ENCODE assay signal across 15 cellular contexts in the genomic region with DNA sequence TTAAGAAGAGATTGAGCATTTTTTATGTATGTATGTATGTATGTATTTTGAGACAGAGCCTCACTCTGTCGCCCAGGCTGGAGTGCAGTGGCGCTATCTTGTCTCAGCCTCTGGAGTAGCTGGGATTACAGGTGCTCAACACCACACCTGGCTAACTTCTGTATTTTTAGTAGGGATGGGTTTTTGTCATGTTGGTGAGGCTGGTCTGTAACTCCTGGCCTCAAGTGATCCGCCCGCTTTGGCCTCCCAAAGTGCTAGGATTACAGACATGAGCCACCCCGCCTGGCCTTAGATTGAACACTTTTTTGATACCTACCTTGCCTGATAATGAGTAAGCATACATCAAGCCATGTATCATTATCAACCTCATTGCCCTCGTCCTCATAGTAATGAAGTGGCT. TPM values are rescaled to one million over a fixed set of nuclear protein-coding genes. Genes with fewer than 3 reads are reported as not detected.
DNase-seq lines count a peak whose midpoint lies in the region; ATAC-seq, FAIRE-seq and TF ChIP-seq lines count a peak whose summit lies in the region.
"Had no signal": no experiment of that assay in that cellular context is flagged by ENCODE, and none has a peak within 500 bp of the region (broad histone marks: within the 10 kb centered on the region; RNA-seq: fewer than 3 reads in every experiment).

No MANE protein-coding gene starts in this region.

- H3K9ac ChIP-seq in HUES64 (ENCODE audit: low read depth, low read length): no peak overlapping the region
- no peak overlapping the region for H3K9ac ChIP-seq in astrocyte (ENCODE audit: low read length)

- ATAC-seq in natural killer cell treated with Interleukin-12 subunit alpha and Interleukin-12 subunit beta and Interleukin-15 and Interleukin-18, amount 100 ng/mL, for 72 hours: no peak
- ATAC-seq in left ventricle myocardium superior: no peak

- no peak overlapping the region for H3K27ac ChIP-seq in HUES64 (ENCODE audit: low read depth, low read length)
- no peak overlapping the region for H3K27ac ChIP-seq in astrocyte (ENCODE audit: low read depth, low read length)
- H3K27ac ChIP-seq: SJSA1 had no signal

- H3K4me3 Mint-ChIP-seq in T-helper 2 cell treated with Interferon-gamma antibody and Interleukin-4, amounts not matched to agents 5 μg/mL and 100 μg/mL, for 36 hours: peak overlapping the region; percentile 99
- H3K4me3 Mint-ChIP-seq in astrocyte (ENCODE audit: unreplicated experiment): peak overlapping the region; percentile 74
- H3K4me3 Mint-ChIP-seq in natural killer cell treated with Interleukin-12 subunit alpha and Interleukin-12 subunit beta and Interleukin-15 and Interleukin-18, amount 100 ng/mL, for 72 hours: peak overlapping the region; percentile 45

- H3K4me3 ChIP-seq in HUES64 (ENCODE audit: low read length): peak overlapping the region; percentile 74; the same call in 1 of the 2 replicates
- no peak overlapping the region for H3K4me3 ChIP-seq in astrocyte (ENCODE audit: insufficient read depth, low read depth, low read length)
- H3K4me3 ChIP-seq: SJSA1 had no signal

- H2AFZ ChIP-seq in astrocyte (ENCODE audit: low read depth, low read length): no peak overlapping the region

- H3K36me3 Mint-ChIP-seq in T-helper 2 cell treated with Interferon-gamma antibody and Interleukin-4, amounts not matched to agents 5 μg/mL and 100 μg/mL, for 36 hours (ENCODE audit: low read depth): peaks cover 19% of the 10 kb centered on the region
- peaks cover 1% of the 10 kb centered on the region for H3K36me3 Mint-ChIP-seq in astrocyte (ENCODE audit: low read depth, unreplicated experiment)
- H3K36me3 Mint-ChIP-seq in natural killer cell treated with Interleukin-12 subunit alpha and Interleukin-12 subunit beta and Interleukin-15 and Interleukin-18, amount 100 ng/mL, for 72 hours: no peaks in the 10 kb centered on the region

- WGBS in HUES64: 89% methylated on average over 6 of the region's 6 CpGs

- H3K27me3 Mint-ChIP-seq in T-helper 2 cell treated with Interferon-gamma antibody and Interleukin-4, amounts not matched to agents 5 μg/mL and 100 μg/mL, for 36 hours (ENCODE audit: low read depth): peaks cover 2% of the 10 kb centered on the region
- H3K27me3 Mint-ChIP-seq in astrocyte (ENCODE audit: low read depth, unreplicated experiment): no peaks in the 10 kb centered on the region
- no peaks in the 10 kb centered on the region for H3K27me3 Mint-ChIP-seq in natural killer cell treated with Interleukin-12 subunit alpha and Interleukin-12 subunit beta and Interleukin-15 and Interleukin-18, amount 100 ng/mL, for 72 hours

- no peak for DNase-seq in T-helper 2 cell treated with Interferon-gamma antibody and Interleukin-4, amounts not matched to agents 5 μg/mL and 100 μg/mL, for 36 hours (ENCODE audit: low spot score)
- no peak for DNase-seq in T-helper 2 cell
- no peak for DNase-seq in astrocyte (ENCODE audit: low read depth)
- DNase-seq in natural killer cell treated with Interleukin-12 subunit alpha and Interleukin-12 subunit beta and Interleukin-15 and Interleukin-18, amount 100 ng/mL, for 72 hours (ENCODE audit: low spot score): no peak
- no peak for DNase-seq in GM03348 (ENCODE audit: low spot score)
- no peak for DNase-seq in germinal center (ENCODE audit: low spot score)
- DNase-seq in left ventricle myocardium superior: no peak
- DNase-seq: activated gamma-delta T cell, DMS 273 treated with DMSO at 0.1 percent for 48 hours, NCI-H187 treated with DMSO at 0.1 percent for 48 hours, NCI-H82 had no signal

- intact Hi-C loops in left ventricle myocardium superior (cut with micrococcal nuclease): no loop called here

- no peaks in the 10 kb centered on the region for H4K20me1 ChIP-seq in astrocyte (ENCODE audit: insufficient read depth, low read length)

- no peak overlapping the region for H3K4me2 ChIP-seq in astrocyte (ENCODE audit: low read length)

- no peaks in the 10 kb centered on the region for H3K9me3 Mint-ChIP-seq in T-helper 2 cell treated with Interferon-gamma antibody and Interleukin-4, amounts not matched to agents 5 μg/mL and 100 μg/mL, for 36 hours
- H3K9me3 Mint-ChIP-seq in astrocyte (ENCODE audit: unreplicated experiment): no peaks in the 10 kb centered on the region
- H3K9me3 Mint-ChIP-seq in natural killer cell treated with Interleukin-12 subunit alpha and Interleukin-12 subunit beta and Interleukin-15 and Interleukin-18, amount 100 ng/mL, for 72 hours: no peaks in the 10 kb centered on the region

- peaks cover 16% of the 10 kb centered on the region for H3K36me3 ChIP-seq in HUES64 (ENCODE audit: insufficient read depth, low read length)
- no peaks in the 10 kb centered on the region for H3K36me3 ChIP-seq in astrocyte (ENCODE audit: insufficient read depth, low read length)

- H3K27ac Mint-ChIP-seq in T-helper 2 cell treated with Interferon-gamma antibody and Interleukin-4, amounts not matched to agents 5 μg/mL and 100 μg/mL, for 36 hours: peak overlapping the region; percentile 71
- H3K27ac Mint-ChIP-seq in astrocyte (ENCODE audit: unreplicated experiment): no peak overlapping the region
- H3K27ac Mint-ChIP-seq in natural killer cell treated with Interleukin-12 subunit alpha and Interleukin-12 subunit beta and Interleukin-15 and Interleukin-18, amount 100 ng/mL, for 72 hours: peak overlapping the region in 1 of 2 donors; percentile 19

- FAIRE-seq in astrocyte (lab: Jason Lieb, UNC): no peak
- FAIRE-seq: colon had no signal

- H3K4me1 Mint-ChIP-seq in T-helper 2 cell treated with Interferon-gamma antibody and Interleukin-4, amounts not matched to agents 5 μg/mL and 100 μg/mL, for 36 hours (ENCODE audit: low read depth): peaks cover 28% of the 10 kb centered on the region
- peaks cover 4% of the 10 kb centered on the region for H3K4me1 Mint-ChIP-seq in astrocyte (ENCODE audit: low read depth, unreplicated experiment)
- peaks cover 24% of the 10 kb centered on the region in 2 donors for H3K4me1 Mint-ChIP-seq in natural killer cell treated with Interleukin-12 subunit alpha and Interleukin-12 subunit beta and Interleukin-15 and Interleukin-18, amount 100 ng/mL, for 72 hours (ENCODE audit: low read depth in 2 of 2)

- H3K79me2 ChIP-seq in astrocyte (ENCODE audit: insufficient read depth, low read length): no peaks in the 10 kb centered on the region

- H3K27me3 ChIP-seq in HUES64 (ENCODE audit: insufficient read depth, low read length) (no peaks in the 10 kb centered on the region), astrocyte (ENCODE audit: insufficient read depth, low read length) (no peaks in the 10 kb centered on the region)
- H3K27me3 ChIP-seq: esophagus muscularis mucosa, SJSA1 had no signal

- no peak for TF ChIP-seq CTCF in astrocyte (IDR thresholded peaks at IDR 0.05; ENCODE audit: insufficient read depth, low read depth, low read length)

- H3K9me3 ChIP-seq in HUES64 (ENCODE audit: insufficient read depth, low read depth, low read length): no peaks in the 10 kb centered on the region
- H3K9me3 ChIP-seq in astrocyte (ENCODE audit: insufficient read depth, low read depth, low read length): no peaks in the 10 kb centered on the region
- H3K9me3 ChIP-seq: esophagus muscularis mucosa, SJSA1 had no signal

- H3K4me1 ChIP-seq in HUES64 (ENCODE audit: insufficient read depth, low read length) (peaks cover 21% of the 10 kb centered on the region), astrocyte (ENCODE audit: insufficient read depth, low read length) (peaks cover 12% of the 10 kb centered on the region)

RNA-seq across cellular contexts. Expression of gene N4BP2, which starts 2.7 kb away (rescaled TPM):
- polyA plus RNA-seq in HUES64 (2013, experiment 1 of 2): 20.4 TPM
- polyA plus RNA-seq in HUES64 (2013, experiment 2 of 2): 19.7 TPM
- total RNA-seq in astrocyte: 12.1 and 14.5 TPM in 2 replicates
- 10 to 100 TPM; 17.6 to 19.4 TPM for total RNA-seq in natural killer cell treated with Interleukin-12 subunit alpha and Interleukin-12 subunit beta and Interleukin-15 and Interleukin-18, amount 100 ng/mL, for 72 hours
- 4.4 TPM for total RNA-seq in left ventricle myocardium superior

Comparison
In these comparisons a context has a peak if more than half of its experiments do, and no peak if none do; other contexts are left out.
1. H3K4me3 Mint-ChIP-seq: peak in every context shown above with its lines; median percentile 99 in T-helper 2 cell treated with Interferon-gamma antibody and Interleukin-4, amounts not matched to agents 5 μg/mL and 100 μg/mL, for 36 hours; 74 in astrocyte; 45 in natural killer cell treated with Interleukin-12 subunit alpha and Interleukin-12 subunit beta and Interleukin-15 and Interleukin-18, amount 100 ng/mL, for 72 hours.